In the genomic region with DNA sequence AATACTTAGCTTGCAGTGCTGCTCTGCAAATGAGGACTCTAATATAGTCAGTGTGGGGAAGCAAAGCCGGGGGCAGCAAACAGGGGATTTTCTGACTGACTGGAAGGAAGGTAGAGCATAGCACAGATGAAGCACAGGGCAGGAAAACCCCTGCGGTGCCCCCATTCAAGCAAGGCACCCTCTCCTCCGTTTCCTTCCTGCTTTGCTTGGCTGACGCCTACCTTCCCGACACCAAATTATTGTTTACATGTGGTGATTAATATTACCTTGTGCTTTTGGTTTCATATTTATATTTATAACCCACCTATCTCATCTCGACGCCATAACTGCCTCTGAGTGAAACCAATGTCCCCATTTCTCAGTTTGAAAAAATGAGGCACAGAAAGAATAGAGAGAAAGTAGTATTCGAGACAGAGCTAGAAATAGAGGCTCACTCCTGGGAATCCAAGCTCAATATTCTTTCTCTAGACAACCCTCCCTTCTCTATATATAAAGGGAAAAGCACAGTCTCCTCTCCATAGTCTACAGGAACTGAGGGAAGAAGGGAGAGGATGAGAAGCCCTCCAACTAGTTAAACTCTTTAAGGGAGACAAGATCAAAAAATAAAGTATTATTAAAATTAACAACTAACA, we compare ENCODE assay signal across 9 cellular contexts. TPM values are rescaled to one million over a fixed set of nuclear protein-coding genes. Genes with fewer than 3 reads are reported as not detected.
DNase-seq lines count a peak whose midpoint lies in the region; ATAC-seq and TF ChIP-seq lines count a peak whose summit lies in the region.
"Had no signal": no experiment of that assay in that cellular context is flagged by ENCODE, and none has a peak within 500 bp of the region (broad histone marks: within the 10 kb centered on the region; RNA-seq: fewer than 3 reads in every experiment).

No MANE protein-coding gene starts in this region.

- H3K4me1 ChIP-seq in mucosa of descending colon (ENCODE audit: low read depth) (peaks cover 47% of the 10 kb centered on the region), osteoblast (ENCODE audit: insufficient read depth, low read length) (no peaks in the 10 kb centered on the region), suprapubic skin (peaks cover 32% of the 10 kb centered on the region)

- ATAC-seq in GM19328 (IDR thresholded peaks at IDR 0.05; ENCODE audit: unreplicated experiment) (peak; percentile 78), HG03175 (IDR thresholded peaks at IDR 0.05; ENCODE audit: unreplicated experiment) (peak; percentile 73), mucosa of descending colon (peak; percentile 24)

- H3K9me3 ChIP-seq in mucosa of descending colon (no peaks in the 10 kb centered on the region), osteoblast (ENCODE audit: low read depth, low read length) (no peaks in the 10 kb centered on the region), suprapubic skin (no peaks in the 10 kb centered on the region)

- H3K27me3 ChIP-seq in osteoblast (ENCODE audit: insufficient read depth, low read length) (peaks cover 28% of the 10 kb centered on the region), suprapubic skin (no peaks in the 10 kb centered on the region)

- no peak for TF ChIP-seq CTCF in mucosa of descending colon (IDR thresholded peaks at IDR 0.05)
- no peak for TF ChIP-seq CTCF in osteoblast (IDR thresholded peaks at IDR 0.05; ENCODE audit: extremely low read depth, low read depth, low read length)
- TF ChIP-seq CTCF in suprapubic skin (IDR thresholded peaks at IDR 0.05): no peak

- no peaks in the 10 kb centered on the region for H3K36me3 ChIP-seq in mucosa of descending colon (ENCODE audit: low read depth)
- H3K36me3 ChIP-seq in osteoblast (ENCODE audit: insufficient read depth, low read length): no peaks in the 10 kb centered on the region
- H3K36me3 ChIP-seq in suprapubic skin: peaks cover 67% of the 10 kb centered on the region

- peaks cover 3% of the 10 kb centered on the region for H4K20me1 ChIP-seq in osteoblast (ENCODE audit: insufficient read depth, low read length)

- H3K4me3 ChIP-seq in mucosa of descending colon (no peak overlapping the region), osteoblast (ENCODE audit: insufficient read depth, low read length) (no peak overlapping the region), suprapubic skin (no peak overlapping the region)

- H3K4me2 ChIP-seq in osteoblast (ENCODE audit: insufficient read depth, low read length): no peak overlapping the region

- intact Hi-C loops in mucosa of descending colon (cut with DNase I, micrococcal nuclease): no loop called here

- 67% methylated on average over 8 of the region's 8 CpGs for WGBS in suprapubic skin

- no peak overlapping the region for H2AFZ ChIP-seq in osteoblast (ENCODE audit: low read length)

- DNase-seq in activated CD8-positive, alpha-beta memory T cell treated with anti-CD3 and anti-CD28 coated beads for 4 hours (ENCODE audit: low read depth in 2 of 2): peak; percentile 60 to 76
- DNase-seq in mucosa of descending colon (no peak), NCI-H446 treated with DMSO at 0.1 percent for 48 hours (lab: John Stamatoyannopoulos, UW) (no peak), NCI-H2081 treated with DMSO at 0.1 percent for 48 hours (lab: John Stamatoyannopoulos, UW) (no peak), osteoblast (ENCODE audit: insufficient read length, low spot score, missing footprints) (no peak), suprapubic skin (ENCODE audit: low spot score in 2 of 2) (no peak)
- DNase-seq: IMR-90 had no signal

- TF ChIP-seq POLR2A in suprapubic skin (IDR thresholded peaks at IDR 0.05): no peak

- no peak for TF ChIP-seq EP300 in suprapubic skin (IDR thresholded peaks at IDR 0.05)

- no peak overlapping the region for H3K27ac ChIP-seq in osteoblast (ENCODE audit: low read depth, low read length)
- no peak overlapping the region for H3K27ac ChIP-seq in suprapubic skin

- H3K79me2 ChIP-seq in osteoblast (ENCODE audit: insufficient read depth, low read length): no peaks in the 10 kb centered on the region

RNA-seq across cellular contexts. Expression of a gene that starts 41.3 kb away (rescaled TPM):
- total RNA-seq in mucosa of descending colon (100 to 1,000 TPM in 1 of 3 donors, 10 to 100 TPM in 2; 66.5 to 117 (median 90.4) TPM), osteoblast (0.36 and 2.1 TPM in 2 replicates), suprapubic skin (100 to 1,000 TPM in 2 of 4 donors, 10 to 100 TPM in 2; 70.7 to 162 (median 94.5) TPM)

RNA-seq across cellular contexts. Expression of a gene that starts 41.6 kb away (rescaled TPM):
- total RNA-seq in mucosa of descending colon: 10 to 100 TPM; 56.7 to 60.2 (median 60.1) TPM
- total RNA-seq in osteoblast: 21.5 and 23.9 TPM in 2 replicates
- total RNA-seq in suprapubic skin: 10 to 100 TPM; 51.2 to 66.4 (median 56.7) TPM

Comparison
In these comparisons a context has a peak if more than half of its experiments do, and no peak if none do; other contexts are left out.
1. ATAC-seq: peak in every context shown above with its lines; median percentile 78 in GM19328; 73 in HG03175; 24 in mucosa of descending colon.
2. DNase-seq: peak in activated CD8-positive, alpha-beta memory T cell treated with anti-CD3 and anti-CD28 coated beads for 4 hours (2 of 2); none in mucosa of descending colon (0 of 3), NCI-H446 treated with DMSO at 0.1 percent for 48 hours (single experiment), NCI-H2081 treated with DMSO at 0.1 percent for 48 hours (single experiment), osteoblast (single experiment) and suprapubic skin (0 of 2).
3. RNA of a gene that starts 41.3 kb away (total RNA-seq): 70.7 to 162 TPM in suprapubic skin and 66.5 to 117 TPM in mucosa of descending colon; 0.36 to 2.1 TPM in osteoblast; every median in the first group is over 10 times any median in the second.